Comparison of ENCODE assay signal across 12 cellular contexts in genomic region chr22:48037618-48038017, GRCh38.
"Had no signal": no experiment of that assay in that cellular context is flagged by ENCODE, and none has a peak within 500 bp of the region (broad histone marks: within the 10 kb centered on the region; RNA-seq: fewer than 3 reads in every experiment).

No MANE protein-coding gene starts in this region.

- ATAC-seq: Panc1, PC-3, T-cell had no signal

- H3K9me3 Mint-ChIP-seq: T-cell had no signal

- H3K36me3 Mint-ChIP-seq: T-cell had no signal

- H3K4me3 Mint-ChIP-seq: T-cell had no signal

- H3K4me1 Mint-ChIP-seq: T-cell had no signal

- DNase-seq: KBM-7, NCI-H1048, NCI-H1105, NCI-H1436 treated with DMSO at 0.1 percent for 48 hours, NCI-H1694, NCI-H226, NCI-H774, PC-3, SK-N-SH, SW 1271, T-cell had no signal

- H3K27ac Mint-ChIP-seq: T-cell had no signal
